22 cellular contexts compared by ENCODE assay signal in genomic region chr15:52436971-52437370, GRCh38.
DNase-seq lines count a peak whose midpoint lies in the region; FAIRE-seq and TF ChIP-seq lines count a peak whose summit lies in the region.
"Had no signal": no experiment of that assay in that cellular context is flagged by ENCODE, and none has a peak within 500 bp of the region (broad histone marks: within the 10 kb centered on the region; RNA-seq: fewer than 3 reads in every experiment).

No MANE protein-coding gene starts in this region.

- 80 to 90% (median 87%) methylated on average over 3 of the region's 3 CpGs for WGBS in stomach, 5 donors

- TF ChIP-seq EP300 in stomach (IDR thresholded peaks at IDR 0.05) = no peak

- intact Hi-C loops in stomach (cut with DNase I; ENCODE audit: low total_unique reads) = no loop called here

- no peaks in the 10 kb centered on the region for H3K9me3 ChIP-seq in parathyroid adenoma (ENCODE audit: control insufficient read depth, low read length)
- no peaks in the 10 kb centered on the region for H3K9me3 ChIP-seq in stomach
- H3K9me3 ChIP-seq in WERI-Rb-1 (ENCODE audit: severe bottlenecking) = no peaks in the 10 kb centered on the region
- H3K9me3 ChIP-seq: BE2C, SJCRH30 had no signal

- no peak overlapping the region for H3K4me2 ChIP-seq in parathyroid adenoma (ENCODE audit: low read length)
- H3K4me2 ChIP-seq: GM23338, KMS-11 had no signal

- no peaks in the 10 kb centered on the region for H3K36me3 ChIP-seq in bronchial epithelial cell (ENCODE audit: control insufficient read depth, insufficient read depth, low read length)
- no peaks in the 10 kb centered on the region for H3K36me3 ChIP-seq in parathyroid adenoma (ENCODE audit: control insufficient read depth, insufficient read depth, low read length)
- no peaks in the 10 kb centered on the region for H3K36me3 ChIP-seq in stomach
- H3K36me3 ChIP-seq in WERI-Rb-1 = no peaks in the 10 kb centered on the region
- H3K36me3 ChIP-seq: BE2C, SJCRH30 had no signal

- no peak for FAIRE-seq in bronchial epithelial cell (lab: Jason Lieb, UNC)
- FAIRE-seq: GM12892 had no signal

- H3K27me3 ChIP-seq in bronchial epithelial cell (ENCODE audit: control insufficient read depth, insufficient read depth, low read length) (no peaks in the 10 kb centered on the region), parathyroid adenoma (ENCODE audit: control insufficient read depth, insufficient read depth, low read length) (no peaks in the 10 kb centered on the region), stomach (no peaks in the 10 kb centered on the region), WERI-Rb-1 (ENCODE audit: insufficient read depth, low read depth, severe bottlenecking) (no peaks in the 10 kb centered on the region)
- H3K27me3 ChIP-seq: BE2C, SJCRH30 had no signal

- no peak for TF ChIP-seq POLR2A in stomach (IDR thresholded peaks at IDR 0.05)

- no peak overlapping the region for H2AFZ ChIP-seq in parathyroid adenoma
- H2AFZ ChIP-seq: GM23338 had no signal

- peaks cover 12% of the 10 kb centered on the region for H3K4me1 ChIP-seq in parathyroid adenoma
- H3K4me1 ChIP-seq in stomach = peaks cover 0 to 25% (median 9%) of the 10 kb centered on the region in 4 donors
- H3K4me1 ChIP-seq: BE2C, SJCRH30 had no signal

- H3K27ac ChIP-seq in parathyroid adenoma (peak overlapping the region; percentile 75), stomach (no peak overlapping the region), WERI-Rb-1 (no peak overlapping the region)
- H3K27ac ChIP-seq: 22Rv1, KMS-11, SJCRH30 had no signal

- no peak for TF ChIP-seq CTCF in bronchial epithelial cell (IDR thresholded peaks at IDR 0.05; ENCODE audit: insufficient read depth, low read length, severe bottlenecking)
- no peak for TF ChIP-seq CTCF in parathyroid adenoma (IDR thresholded peaks at IDR 0.05)
- no peak for TF ChIP-seq CTCF in stomach (IDR thresholded peaks at IDR 0.05)
- no peak for TF ChIP-seq CTCF in WERI-Rb-1 (IDR thresholded peaks at IDR 0.05; ENCODE audit: low read depth, low read length)

- no peak overlapping the region for H3K9ac ChIP-seq in parathyroid adenoma
- H3K9ac ChIP-seq: KMS-11 had no signal

- DNase-seq in NCI-H524 (lab: John Stamatoyannopoulos, UW) (peak; percentile 3 to 24), NCI-H524 treated with DMSO at 0.1 percent for 48 hours (lab: John Stamatoyannopoulos, UW) (no peak), bronchial epithelial cell (ENCODE audit: low read depth) (peak; percentile 44), DMS153 treated with DMSO at 0.1 percent for 48 hours (lab: John Stamatoyannopoulos, UW; ENCODE audit: unreplicated experiment) (no peak), stomach (no peak), WERI-Rb-1 (no peak), NCI-H1092 treated with DMSO at 0.1 percent for 48 hours (lab: John Stamatoyannopoulos, UW) (no peak)
- DNase-seq: BE2C; CD4-positive, alpha-beta T cell; DND-41; NCI-H1105; NCI-H1694; NCI-H526; NK-92 treated with Interleukin-12 subunit alpha and Interleukin-12 subunit beta, amount 100 ng/mL, for 24 hours; OCI-M1; RPMI8226; SJCRH30 had no signal

- H3K79me2 ChIP-seq in parathyroid adenoma = peaks cover 2% of the 10 kb centered on the region

- no peak overlapping the region for H3K4me3 ChIP-seq in bronchial epithelial cell (ENCODE audit: low read depth, low read length)
- H3K4me3 ChIP-seq in parathyroid adenoma (ENCODE audit: low read depth, low read length) = no peak overlapping the region
- no peak overlapping the region for H3K4me3 ChIP-seq in stomach
- H3K4me3 ChIP-seq in WERI-Rb-1 (ENCODE audit: low read depth, low read length) = no peak overlapping the region
- H3K4me3 ChIP-seq: GM23338, SJCRH30 had no signal

Comparison
In these comparisons a context has a peak if more than half of its experiments do, and no peak if none do; other contexts are left out.
1. DNase-seq: peak in NCI-H524 (2 of 2) and bronchial epithelial cell (single experiment); none in NCI-H524 treated with DMSO at 0.1 percent for 48 hours (single experiment), DMS153 treated with DMSO at 0.1 percent for 48 hours (single experiment), stomach (single experiment), WERI-Rb-1 (single experiment) and NCI-H1092 treated with DMSO at 0.1 percent for 48 hours (single experiment).